ENCODE assay signal across 10 cellular contexts in genomic region chr6:13278184-13278583, GRCh38. TPM values are rescaled to one million over a fixed set of nuclear protein-coding genes. Genes with fewer than 3 reads are reported as not detected.
DNase-seq lines count a peak whose midpoint lies in the region; ATAC-seq and TF ChIP-seq lines count a peak whose summit lies in the region.
"Had no signal": no experiment of that assay in that cellular context is flagged by ENCODE, and none has a peak within 500 bp of the region (broad histone marks: within the 10 kb centered on the region; RNA-seq: fewer than 3 reads in every experiment).

No MANE protein-coding gene starts in this region.

- peaks cover 6% of the 10 kb centered on the region for H3K27me3 Mint-ChIP-seq in activated CD8-positive, alpha-beta T cell treated with anti-CD3 and anti-CD28 coated beads, Interleukin-2, amount 10 ng/mL, durations not matched to agents 7 days and 5 days (ENCODE audit: low read depth)
- peaks cover 15% of the 10 kb centered on the region for H3K27me3 Mint-ChIP-seq in nephron progenitor cell (ENCODE audit: low read depth, poor library complexity)
- H3K27me3 Mint-ChIP-seq in chondrocyte (ENCODE audit: low read depth): no peaks in the 10 kb centered on the region
- H3K27me3 Mint-ChIP-seq: activated naive CD4-positive, alpha-beta T cell treated with anti-CD3 and anti-CD28 coated beads, Interleukin-2, amount 50 U/mL, for 24 hours had no signal

- H3K36me3 Mint-ChIP-seq in activated CD8-positive, alpha-beta T cell treated with anti-CD3 and anti-CD28 coated beads, Interleukin-2, amount 10 ng/mL, durations not matched to agents 7 days and 5 days (ENCODE audit: low read depth): no peaks in the 10 kb centered on the region
- H3K36me3 Mint-ChIP-seq in nephron progenitor cell (ENCODE audit: low read depth): peaks cover 20% of the 10 kb centered on the region
- H3K36me3 Mint-ChIP-seq in chondrocyte (ENCODE audit: low read depth): no peaks in the 10 kb centered on the region
- H3K36me3 Mint-ChIP-seq: activated naive CD4-positive, alpha-beta T cell treated with anti-CD3 and anti-CD28 coated beads, Interleukin-2, amount 50 U/mL, for 24 hours had no signal

- H3K4me1 Mint-ChIP-seq in activated CD8-positive, alpha-beta T cell treated with anti-CD3 and anti-CD28 coated beads, Interleukin-2, amount 10 ng/mL, durations not matched to agents 7 days and 5 days (ENCODE audit: low read depth): peaks cover 53% of the 10 kb centered on the region
- H3K4me1 Mint-ChIP-seq in nephron progenitor cell: peaks cover 19% of the 10 kb centered on the region
- H3K4me1 Mint-ChIP-seq in chondrocyte (ENCODE audit: low read depth): no peaks in the 10 kb centered on the region

- CTCF ChIA-PET in activated CD8-positive, alpha-beta T cell treated with anti-CD3 and anti-CD28 coated beads, Interleukin-2, amount 10 ng/mL, durations not matched to agents 7 days and 5 days (lab: Charles Lee): interaction anchor here (0.8 to 2.4 kb wide), 3 partner anchors 19 to 367 kb away, joined by 3 to 10 read pairs (median 5); no protein-coding TSS in a partner anchor

- H3K27ac Mint-ChIP-seq in activated CD8-positive, alpha-beta T cell treated with anti-CD3 and anti-CD28 coated beads, Interleukin-2, amount 10 ng/mL, durations not matched to agents 7 days and 5 days: no peak overlapping the region
- no peak overlapping the region for H3K27ac Mint-ChIP-seq in nephron progenitor cell
- H3K27ac Mint-ChIP-seq in chondrocyte (ENCODE audit: unreplicated experiment): no peak overlapping the region
- H3K27ac Mint-ChIP-seq: activated naive CD4-positive, alpha-beta T cell treated with anti-CD3 and anti-CD28 coated beads, Interleukin-2, amount 50 U/mL, for 24 hours had no signal

- DNase-seq in NCI-H2171 treated with DMSO at 0.1 percent for 48 hours (lab: John Stamatoyannopoulos, UW) (peak; percentile 15), NCI-H2171 (lab: John Stamatoyannopoulos, UW) (no peak), HT-29 (ENCODE audit: low spot score) (peak; percentile 9), nephron progenitor cell (peak; percentile 36), chondrocyte (ENCODE audit: low spot score) (no peak), HuH-7 (ENCODE audit: low spot score) (no peak), KG1 (lab: John Stamatoyannopoulos, UW) (no peak)
- peak; percentile 29 for DNase-seq in activated CD8-positive, alpha-beta T cell treated with anti-CD3 and anti-CD28 coated beads, Interleukin-2, amount 10 ng/mL, durations not matched to agents 7 days and 5 days
- DNase-seq: T-helper 9 cell had no signal

- no peak for ATAC-seq in activated CD8-positive, alpha-beta T cell treated with anti-CD3 and anti-CD28 coated beads, Interleukin-2, amount 10 ng/mL, durations not matched to agents 7 days and 5 days

- H3K4me3 Mint-ChIP-seq in activated CD8-positive, alpha-beta T cell treated with anti-CD3 and anti-CD28 coated beads, Interleukin-2, amount 10 ng/mL, durations not matched to agents 7 days and 5 days: no peak overlapping the region
- H3K4me3 Mint-ChIP-seq in nephron progenitor cell: no peak overlapping the region
- no peak overlapping the region for H3K4me3 Mint-ChIP-seq in chondrocyte (ENCODE audit: unreplicated experiment)
- H3K4me3 Mint-ChIP-seq: activated naive CD4-positive, alpha-beta T cell treated with anti-CD3 and anti-CD28 coated beads, Interleukin-2, amount 50 U/mL, for 24 hours had no signal

- no peaks in the 10 kb centered on the region for H3K9me3 Mint-ChIP-seq in activated CD8-positive, alpha-beta T cell treated with anti-CD3 and anti-CD28 coated beads, Interleukin-2, amount 10 ng/mL, durations not matched to agents 7 days and 5 days (ENCODE audit: insufficient read depth)
- H3K9me3 Mint-ChIP-seq in nephron progenitor cell (no peaks in the 10 kb centered on the region), chondrocyte (ENCODE audit: low read depth) (no peaks in the 10 kb centered on the region)
- H3K9me3 Mint-ChIP-seq: activated naive CD4-positive, alpha-beta T cell treated with anti-CD3 and anti-CD28 coated beads, Interleukin-2, amount 50 U/mL, for 24 hours had no signal

- POLR2A ChIA-PET in activated CD8-positive, alpha-beta T cell treated with anti-CD3 and anti-CD28 coated beads, Interleukin-2, amount 10 ng/mL, durations not matched to agents 7 days and 5 days (lab: Charles Lee): no interaction called here

- TF ChIP-seq CTCF in nephron progenitor cell (IDR thresholded peaks at IDR 0.05) (peak; percentile 40), chondrocyte (IDR thresholded peaks at IDR 0.05) (no peak)

RNA-seq across cellular contexts. Expression of gene TBC1D7, which starts 50.2 kb away (rescaled TPM):
- total RNA-seq in HT-29 (2014; rRNA removed; shearing (Covaris generic)): 12.9 and 13.1 TPM in 2 replicates
- total RNA-seq in activated CD8-positive, alpha-beta T cell treated with anti-CD3 and anti-CD28 coated beads, Interleukin-2, amount 10 ng/mL, durations not matched to agents 7 days and 5 days: 10 to 100 TPM; 25.2 to 30.3 TPM
- total RNA-seq in chondrocyte: 19.4 to 21.7 TPM (median 19.8 TPM) in 3 replicates

Comparison
In these comparisons a context has a peak if more than half of its experiments do, and no peak if none do; other contexts are left out.
1. DNase-seq: peak in NCI-H2171 treated with DMSO at 0.1 percent for 48 hours (single experiment), HT-29 (single experiment), activated CD8-positive, alpha-beta T cell treated with anti-CD3 and anti-CD28 coated beads, Interleukin-2, amount 10 ng/mL, durations not matched to agents 7 days and 5 days (single experiment) and nephron progenitor cell (single experiment); none in NCI-H2171 (single experiment), chondrocyte (single experiment), HuH-7 (single experiment) and KG1 (single experiment).